In genomic region chr4:40119344-40119743, GRCh38 we compare ENCODE assay signal across 20 cellular contexts.
"Had no signal": no experiment of that assay in that cellular context is flagged by ENCODE, and none has a peak within 500 bp of the region (broad histone marks: within the 10 kb centered on the region; RNA-seq: fewer than 3 reads in every experiment).

No MANE protein-coding gene starts in this region.

- H3K4me3 ChIP-seq: colonic mucosa, ovary, right atrium auricular region, sigmoid colon, skin epidermis, stomach had no signal

- H3K4me1 ChIP-seq: colonic mucosa, right atrium auricular region, sigmoid colon had no signal

- H3K4me1 Mint-ChIP-seq: endodermal cell, neural crest cell had no signal

- H3K27me3 ChIP-seq: colonic mucosa, foreskin keratinocyte, ovary, right atrium auricular region, sigmoid colon, stomach had no signal

- DNase-seq: colonic mucosa; dermis blood vessel endothelial cell; effector CD4-positive, alpha-beta T cell; endodermal cell; erythroblast; foreskin keratinocyte; kidney glomerular epithelial cell; mammary epithelial cell; natural killer cell; ovary; sigmoid colon; stimulated activated CD4-positive, alpha-beta T cell treated with anti-CD3 and anti-CD28 coated beads, Interleukin-2, amount 100 ng/mL, for 24 hours; stimulated activated CD4-positive, alpha-beta T cell treated with anti-CD3 and anti-CD28 coated beads, Interleukin-4, amount 100 ng/mL, for 4 hours; stimulated activated naive CD4-positive, alpha-beta T cell; stomach; substantia nigra had no signal

- H3K9me3 ChIP-seq: colonic mucosa, ovary, right atrium auricular region, sigmoid colon, stomach had no signal

- H3K9me3 Mint-ChIP-seq: endodermal cell, natural killer cell, neural crest cell had no signal

- H3K4me3 Mint-ChIP-seq: endodermal cell, natural killer cell, neural crest cell had no signal

- ATAC-seq: foreskin keratinocyte, left lobe of liver, natural killer cell had no signal

- H3K36me3 ChIP-seq: colonic mucosa, ovary, right atrium auricular region, sigmoid colon had no signal

- H3K27ac ChIP-seq: colonic mucosa, foreskin keratinocyte, ovary, right atrium auricular region, sigmoid colon, skin epidermis, stomach had no signal

- H3K27ac Mint-ChIP-seq: endodermal cell, natural killer cell had no signal
